Comparison of ENCODE assay signal across 15 cellular contexts in the genomic region with DNA sequence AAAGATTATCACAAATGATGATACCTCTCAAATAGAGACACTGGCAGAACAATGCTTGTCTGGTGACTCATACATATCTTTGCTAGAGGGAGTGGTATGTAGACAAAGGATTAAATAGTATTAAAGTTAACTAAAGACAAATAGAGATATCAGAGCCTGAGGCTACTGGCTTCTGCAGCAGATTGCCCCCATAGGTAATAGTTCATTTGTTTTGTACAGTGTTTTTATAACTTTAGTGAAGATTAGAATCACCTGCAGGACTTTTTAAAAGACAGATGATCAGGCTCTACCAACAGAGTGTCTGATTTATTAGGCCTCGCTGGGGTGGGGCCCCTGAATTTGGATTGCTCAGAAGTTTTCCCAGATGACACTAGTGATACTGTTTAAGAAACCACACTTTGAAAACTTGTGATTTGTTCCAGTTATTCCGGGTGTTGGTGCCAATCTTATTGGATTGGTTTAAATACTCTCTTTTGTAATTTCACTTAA.
DNase-seq lines count a peak whose midpoint lies in the region; ATAC-seq and TF ChIP-seq lines count a peak whose summit lies in the region.
"Had no signal": no experiment of that assay in that cellular context is flagged by ENCODE, and none has a peak within 500 bp of the region (broad histone marks: within the 10 kb centered on the region; RNA-seq: fewer than 3 reads in every experiment).

No MANE protein-coding gene starts in this region.

- H3K4me3 ChIP-seq in HUES6 (ENCODE audit: low read depth, low read length) (no peak overlapping the region), astrocyte of the spinal cord (ENCODE audit: low read depth, low read length) (no peak overlapping the region)
- H3K4me3 ChIP-seq: vagina had no signal

- in situ Hi-C loops in astrocyte of the spinal cord (cut with HindIII; ENCODE audit: low sequenced_read_pairs): no loop called here

- 0 out of 2 replicates have a peak overlapping the region, but pooled peaks have one; percentile 14 for H3K27ac ChIP-seq in HUES6 (ENCODE audit: low read depth, low read length)
- H3K27ac ChIP-seq: vagina had no signal

- no peak for ATAC-seq in HG02840 (IDR thresholded peaks at IDR 0.05; ENCODE audit: low FRiP score, unreplicated experiment)
- ATAC-seq: WTC11 had no signal

- no peak overlapping the region for H3K9ac ChIP-seq in HUES6 (ENCODE audit: low read length)

- H3K27me3 ChIP-seq in HUES6 (ENCODE audit: control insufficient read depth, insufficient read depth, low read length): no peaks in the 10 kb centered on the region
- H3K27me3 ChIP-seq: BE2C, vagina had no signal

- H3K36me3 ChIP-seq in HUES6 (ENCODE audit: control insufficient read depth, insufficient read depth, low read length): no peaks in the 10 kb centered on the region
- H3K36me3 ChIP-seq: BE2C, vagina had no signal

- peak; percentile 33 for DNase-seq in AG08395 (ENCODE audit: low spot score)
- DNase-seq in astrocyte of the spinal cord (ENCODE audit: low read depth, low spot score): peak; percentile 41
- peak; percentile 65 for DNase-seq in kidney glomerular epithelial cell (lab: John Stamatoyannopoulos, UW)
- no peak for DNase-seq in NCI-H748 (lab: John Stamatoyannopoulos, UW; ENCODE audit: unreplicated experiment)
- no peak for DNase-seq in ecto neural progenitor cell (ENCODE audit: low spot score)
- DNase-seq in NCI-H2196 (lab: John Stamatoyannopoulos, UW; ENCODE audit: unreplicated experiment): no peak
- DNase-seq: activated T-cell treated with anti-CD3 and anti-CD28 coated beads for 4 hours, amygdala, BE2C, H7, NCI-H345 had no signal

- TF ChIP-seq CTCF in astrocyte of the spinal cord (IDR thresholded peaks at IDR 0.05; ENCODE audit: low read depth, low read length): no peak

- no peaks in the 10 kb centered on the region for H3K9me3 ChIP-seq in HUES6 (ENCODE audit: control insufficient read depth, insufficient read depth, low read depth, low read length)
- H3K9me3 ChIP-seq: BE2C, vagina had no signal

- peaks cover 9% of the 10 kb centered on the region for H3K4me1 ChIP-seq in HUES6 (ENCODE audit: control insufficient read depth, insufficient read depth, low read length)

Comparison
In these comparisons a context has a peak if more than half of its experiments do, and no peak if none do; other contexts are left out.
1. DNase-seq: peak in AG08395 (single experiment), astrocyte of the spinal cord (single experiment) and kidney glomerular epithelial cell (single experiment); none in NCI-H748 (single experiment), ecto neural progenitor cell (single experiment) and NCI-H2196 (single experiment).